Comparison of ENCODE assay signal across 1 cellular context in genomic region chr16:31117384-31118222, GRCh38.
A peak's percentile ranks its signal among the peaks of the same experiment; 100 is the strongest.
TF ChIP-seq lines count a peak whose summit lies in the region.

Gene KAT8, plus strand, starts transcription at chr16:31117664. Its CDS starts 18 bp downstream, at chr16:31117682.

TF ChIP-seq in K562, 482 proteins besides CTCF, POLR2A, EP300 and RAD21 (continued from another document):
- TF ChIP-seq AFF4 (CRISPR knock-in tag; IDR thresholded peaks at IDR 0.05) (no peak; the same call in 1 of the 2 replicates), ZBTB49 (CRISPR knock-in tag; IDR thresholded peaks at IDR 0.05; ENCODE audit: borderline replicate concordance) (no peak), ZNF324 (CRISPR knock-in tag; IDR thresholded peaks at IDR 0.05) (no peak), ZNF449 (CRISPR knock-in tag; IDR thresholded peaks at IDR 0.05) (no peak), XRCC3 (IDR thresholded peaks at IDR 0.05) (no peak), MECOM (CRISPR knock-in tag; IDR thresholded peaks at IDR 0.05) (no peak), TOE1 (IDR thresholded peaks at IDR 0.05; ENCODE audit: borderline replicate concordance) (no peak), TOE1 (CRISPR knock-in tag; IDR thresholded peaks at IDR 0.05; ENCODE audit: borderline replicate concordance, low read depth) (no peak), CHD4 (IDR thresholded peaks at IDR 0.05; ENCODE audit: insufficient read depth, insufficient replicate concordance, low read depth, low read length, poor library complexity, severe bottlenecking) (no peak), THRAP3 (IDR thresholded peaks at IDR 0.05; ENCODE audit: borderline replicate concordance) (no peak), ATF7 (IDR thresholded peaks at IDR 0.05) (peak; percentile 83), FUS (optimal IDR thresholded peaks at IDR 0.05; ENCODE audit: low read depth, low read length) (peak; percentile 30)
- TF ChIP-seq, protein P1, sequence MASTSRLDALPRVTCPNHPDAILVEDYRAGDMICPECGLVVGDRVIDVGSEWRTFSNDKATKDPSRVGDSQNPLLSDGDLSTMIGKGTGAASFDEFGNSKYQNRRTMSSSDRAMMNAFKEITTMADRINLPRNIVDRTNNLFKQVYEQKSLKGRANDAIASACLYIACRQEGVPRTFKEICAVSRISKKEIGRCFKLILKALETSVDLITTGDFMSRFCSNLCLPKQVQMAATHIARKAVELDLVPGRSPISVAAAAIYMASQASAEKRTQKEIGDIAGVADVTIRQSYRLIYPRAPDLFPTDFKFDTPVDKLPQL (IDR thresholded peaks at IDR 0.05; ENCODE audit: extremely low read depth, insufficient read length): no peak
TF ChIP-seq in K562: peak in this region for 110.
